Comparison of ENCODE assay signal across 8 cellular contexts in genomic region chr9:128902351-128903078, GRCh38. TPM values are rescaled to one million over a fixed set of nuclear protein-coding genes. Genes with fewer than 3 reads are reported as not detected.
DNase-seq lines count a peak whose midpoint lies in the region; ATAC-seq and TF ChIP-seq lines count a peak whose summit lies in the region.

No MANE protein-coding gene starts in this region.

- H2AFZ ChIP-seq in neural progenitor cell (replicated peaks), result no peak overlapping the region

- no peak overlapping the region for H3K27ac Mint-ChIP-seq in neural progenitor cell

- H3K27me3 Mint-ChIP-seq in neural progenitor cell (ENCODE audit: insufficient read depth, low read depth), result no peaks in the 10 kb centered on the region

- no peaks in the 10 kb centered on the region for H3K9me3 ChIP-seq in neural progenitor cell (ENCODE audit: low read depth)

- peaks cover 23% of the 10 kb centered on the region for H3K79me2 ChIP-seq in neural progenitor cell (ENCODE audit: low read depth)

- H3K9ac ChIP-seq in neural progenitor cell, result no peak overlapping the region

- H3K4me3 ChIP-seq in neural progenitor cell, result no peak overlapping the region

- peaks cover 2% of the 10 kb centered on the region for H3K36me3 Mint-ChIP-seq in neural progenitor cell

- no peaks in the 10 kb centered on the region for H3K4me1 ChIP-seq in neural progenitor cell

- no peaks in the 10 kb centered on the region for H3K9me3 Mint-ChIP-seq in neural progenitor cell

- H4K20me1 ChIP-seq in neural progenitor cell (ENCODE audit: low read depth), result peaks cover 11% of the 10 kb centered on the region

- H3K36me3 ChIP-seq in neural progenitor cell, result no peaks in the 10 kb centered on the region

- no peak overlapping the region for H3K4me2 ChIP-seq in neural progenitor cell

- no peak overlapping the region for H3K4me3 Mint-ChIP-seq in neural progenitor cell

- no peaks in the 10 kb centered on the region for H3K27me3 ChIP-seq in neural progenitor cell

- DNase-seq in A172 (ENCODE audit: low spot score) (peak; percentile 93), GM19238 (ENCODE audit: insufficient read length, low spot score) (peak; percentile 81), neural progenitor cell (ENCODE audit: low spot score) (no peak), occipital lobe (lab: John Stamatoyannopoulos, UW) (no peak)
- DNase-seq in activated CD4-positive, alpha-beta T cell treated with anti-CD3 and anti-CD28 coated beads for 24 hours (ENCODE audit: low read depth in 2 of 2), result peak; percentile 71 to 78
- DNase-seq in effector CD8-positive, alpha-beta T cell (lab: John Stamatoyannopoulos, UW), result peak; percentile 64
- DNase-seq in stimulated activated CD4-positive, alpha-beta T cell treated with anti-CD3 and anti-CD28 coated beads, Interleukin-15, amount 100 ng/mL, for 1 hour (ENCODE audit: low read depth in 1 of 2, low spot score in 1 of 2), result peak; percentile 69 to 76

- H3K4me1 Mint-ChIP-seq in neural progenitor cell, result no peaks in the 10 kb centered on the region

- H3F3A ChIP-seq in neural progenitor cell (ENCODE audit: low read depth), result no peaks in the 10 kb centered on the region

- no peak for TF ChIP-seq CTCF in neural progenitor cell (IDR thresholded peaks at IDR 0.05)

- H3K27ac ChIP-seq in neural progenitor cell, result no peak overlapping the region

- peak; percentile 69 for ATAC-seq in HG03520 (IDR thresholded peaks at IDR 0.05; ENCODE audit: unreplicated experiment)

RNA-seq across cellular contexts. Expression of gene PHYHD1, which starts 18.3 kb away (rescaled TPM):
- not detected in 2 replicates for total RNA-seq in A172 (2014; rRNA removed; shearing (Covaris generic))
- total RNA-seq in neural progenitor cell (ENCODE audit: low replicate concordance) (15.2 and 19.0 TPM in 2 replicates), occipital lobe (1.1 TPM)

RNA-seq across cellular contexts. Expression of gene LRRC8A, which starts 20.6 kb away (rescaled TPM):
- 62.5 and 71.4 TPM in 2 replicates for total RNA-seq in A172 (2014; rRNA removed; shearing (Covaris generic))
- total RNA-seq in neural progenitor cell (ENCODE audit: low replicate concordance) (17.1 and 42.8 TPM in 2 replicates), occipital lobe (20.4 TPM)

RNA-seq across cellular contexts. Expression of gene KYAT1, which starts 20.8 kb away (rescaled TPM):
- total RNA-seq in A172 (2014; rRNA removed; shearing (Covaris generic)), result 15.5 and 19.5 TPM in 2 replicates
- 21.7 and 29.1 TPM in 2 replicates for total RNA-seq in neural progenitor cell (ENCODE audit: low replicate concordance)
- total RNA-seq in occipital lobe, result 9.0 TPM

RNA-seq across cellular contexts. Expression of gene DOLK, which starts 44.9 kb away (rescaled TPM):
- 56.7 and 57.4 TPM in 2 replicates for total RNA-seq in A172 (2014; rRNA removed; shearing (Covaris generic))
- total RNA-seq in neural progenitor cell (ENCODE audit: low replicate concordance) (8.2 and 16.8 TPM in 2 replicates), occipital lobe (14.7 TPM)

RNA-seq across cellular contexts. Expression of gene NUP188, which starts 45.0 kb away (rescaled TPM):
- total RNA-seq in A172 (2014; rRNA removed; shearing (Covaris generic)), result 57.4 and 76.4 TPM in 2 replicates
- total RNA-seq in neural progenitor cell (ENCODE audit: low replicate concordance) (66.7 and 80.0 TPM in 2 replicates), occipital lobe (17.8 TPM)

Comparison
In these comparisons a context has a peak if more than half of its experiments do, and no peak if none do; other contexts are left out.
1. DNase-seq: peak in A172 (single experiment), GM19238 (single experiment), activated CD4-positive, alpha-beta T cell treated with anti-CD3 and anti-CD28 coated beads for 24 hours (2 of 2), effector CD8-positive, alpha-beta T cell (single experiment) and stimulated activated CD4-positive, alpha-beta T cell treated with anti-CD3 and anti-CD28 coated beads, Interleukin-15, amount 100 ng/mL, for 1 hour (2 of 2); none in neural progenitor cell (single experiment) and occipital lobe (single experiment).